In the genomic region with DNA sequence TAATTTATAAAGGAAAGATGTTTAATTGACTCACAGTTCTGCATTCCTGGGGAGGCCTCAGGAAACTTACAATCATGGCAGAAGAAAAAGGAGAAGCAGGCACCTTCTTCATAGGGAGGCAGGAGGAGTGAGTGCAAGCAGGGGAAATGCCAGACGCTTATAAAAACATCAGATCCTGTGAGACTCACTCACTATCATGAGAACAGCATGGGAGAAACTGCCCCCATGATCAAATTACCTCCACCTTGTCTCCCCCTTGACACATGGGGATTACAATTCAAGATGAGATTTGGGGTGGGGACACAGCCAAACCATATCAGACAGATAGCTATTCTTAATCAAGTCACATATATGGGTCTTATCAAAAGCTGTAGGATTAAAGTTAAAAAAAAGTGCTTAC, we compare ENCODE assay signal across 6 cellular contexts.
DNase-seq lines count a peak whose midpoint lies in the region; ATAC-seq and TF ChIP-seq lines count a peak whose summit lies in the region.
"Not testable (repeated sequence)": the region's sequence is repeated elsewhere in the genome, so short reads cannot be mapped to it uniquely, and the experiment has no call there.

No MANE protein-coding gene starts in this region.

- H3K9me3 ChIP-seq in cardiac muscle cell (ENCODE audit: low read depth) = not testable (repeated sequence)

- H3K27ac ChIP-seq in GM23338 (ENCODE audit: low read depth) = not testable (repeated sequence)
- peak overlapping the region; percentile 3 for H3K27ac ChIP-seq in cardiac muscle cell

- H3K4me1 Mint-ChIP-seq in GM23338, nephron progenitor cell: not testable (repeated sequence)

- H3K36me3 ChIP-seq in GM23338 (ENCODE audit: insufficient read depth); cardiac muscle cell: not testable (repeated sequence)

- ATAC-seq in GM23338 = not testable (repeated sequence)

- not testable (repeated sequence) for H3K27me3 Mint-ChIP-seq in GM23338 (ENCODE audit: insufficient read depth, low read depth, poor library complexity); nephron progenitor cell (ENCODE audit: low read depth, poor library complexity)

- H4K20me1 ChIP-seq in GM23338 (replicated peaks; ENCODE audit: insufficient read depth) = not testable (repeated sequence)

- H3K4me3 Mint-ChIP-seq in GM23338, nephron progenitor cell: not testable (repeated sequence)

- DNase-seq in GM23338 (ENCODE audit: low spot score); nephron progenitor cell: not testable (repeated sequence)
- peak; percentile 75 for DNase-seq in NCI-H82 (lab: John Stamatoyannopoulos, UW)
- peak; percentile 21 for DNase-seq in SK-N-DZ (ENCODE audit: low spot score)
- peak in 1 of 2 donors; percentile 31 for DNase-seq in cardiac muscle cell (ENCODE audit: low read depth in 1 of 2, low spot score in 1 of 2)
- DNase-seq in left kidney (ENCODE audit: low read depth, low spot score) = peak; percentile 34

- H3F3A ChIP-seq in GM23338 (replicated peaks; ENCODE audit: low read depth) = not testable (repeated sequence)

- H3K27me3 ChIP-seq in GM23338 (ENCODE audit: insufficient read depth); cardiac muscle cell: not testable (repeated sequence)

- not testable (repeated sequence) for H3K4me2 ChIP-seq in GM23338

- not testable (repeated sequence) for H3K4me3 ChIP-seq in GM23338
- peak overlapping the region; percentile 17 for H3K4me3 ChIP-seq in cardiac muscle cell

- not testable (repeated sequence) for H2AFZ ChIP-seq in GM23338

- H3K9me3 Mint-ChIP-seq in GM23338 = not testable (repeated sequence)
- H3K9me3 Mint-ChIP-seq in nephron progenitor cell = peaks cover 12% of the 10 kb centered on the region

- not testable (repeated sequence) for H3K9me2 ChIP-seq in GM23338 (ENCODE audit: insufficient read depth)

- not testable (repeated sequence) for H3K36me3 Mint-ChIP-seq in GM23338 (ENCODE audit: low read depth); nephron progenitor cell (ENCODE audit: low read depth)

- H3K79me2 ChIP-seq in GM23338 (replicated peaks; ENCODE audit: insufficient read depth) = not testable (repeated sequence)

- not testable (repeated sequence) for TF ChIP-seq CTCF in GM23338 (conservative IDR thresholded peaks at IDR 0.05; ENCODE audit: low read depth in 2 of 2); cardiac muscle cell (IDR thresholded peaks at IDR 0.05; ENCODE audit: low read depth, low read length); nephron progenitor cell (IDR thresholded peaks at IDR 0.05)

- not testable (repeated sequence) for H3K4me1 ChIP-seq in GM23338 (ENCODE audit: insufficient read depth)
- H3K4me1 ChIP-seq in cardiac muscle cell (ENCODE audit: low read depth) = peaks cover 27% of the 10 kb centered on the region

- H3K27ac Mint-ChIP-seq in GM23338 = peak overlapping the region; percentile 48; the same call in 1 of the 2 replicates
- peak overlapping the region; percentile 88 for H3K27ac Mint-ChIP-seq in nephron progenitor cell
